Comparison of ENCODE assay signal across 10 cellular contexts in the genomic region with DNA sequence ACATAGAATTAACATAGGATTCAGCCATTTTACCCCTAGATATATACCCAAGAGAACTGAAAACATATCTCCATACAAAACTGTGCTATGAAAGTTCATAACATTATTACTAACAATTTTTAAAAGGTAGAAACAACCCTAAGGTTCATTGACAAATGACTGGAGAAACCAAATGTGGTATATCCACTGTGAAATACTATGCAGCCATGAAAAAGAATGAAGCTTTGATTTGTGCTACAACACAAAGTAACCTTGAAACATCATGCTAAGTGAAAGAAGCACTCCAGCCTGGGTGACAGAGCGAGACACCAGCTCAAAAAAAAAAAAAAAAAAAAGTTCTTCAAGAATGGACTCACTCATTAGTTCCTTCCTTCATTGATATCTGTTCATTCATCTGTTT. TPM values are rescaled to one million over a fixed set of nuclear protein-coding genes. Genes with fewer than 3 reads are reported as not detected.
"Had no signal": no experiment of that assay in that cellular context is flagged by ENCODE, and none has a peak within 500 bp of the region (broad histone marks: within the 10 kb centered on the region; RNA-seq: fewer than 3 reads in every experiment).

No MANE protein-coding gene starts in this region.

- H2AFZ ChIP-seq: GM23248 had no signal

- H3K36me3 ChIP-seq: HAP-1 had no signal

- ATAC-seq: HCT116 had no signal

- DNase-seq: GM23248, GOT3, H7, IMR-90 had no signal

- H3K9ac ChIP-seq: GM23248, KMS-11 had no signal

- H3K4me3 ChIP-seq: GM23248, HAP-1 had no signal

- FAIRE-seq: HTR-8/SVneo had no signal

- H3K9me3 ChIP-seq: HAP-1 had no signal

- H3K4me2 ChIP-seq: KMS-11 had no signal

- H3K27ac ChIP-seq: GM23248, KMS-11 had no signal

- H3K4me1 ChIP-seq: HAP-1 had no signal

RNA-seq across cellular contexts. Expression of a gene that starts 0.6 kb away (rescaled TPM):
- total RNA-seq: GM23248, H4, H7, HT-29, IMR-90 had no signal
- polyA plus RNA-seq: GM23248, IMR-90 had no signal

RNA-seq across cellular contexts. Expression of a gene that starts 24.2 kb away (rescaled TPM):
- total RNA-seq: GM23248, H4, H7, HT-29, IMR-90 had no signal
- polyA plus RNA-seq: GM23248, IMR-90 had no signal

RNA-seq across cellular contexts. Expression of a gene that starts 32.0 kb away (rescaled TPM):
- total RNA-seq: GM23248, H4, HT-29, IMR-90 had no signal
- polyA plus RNA-seq: GM23248, IMR-90 had no signal

RNA-seq across cellular contexts. Expression of a gene that starts 45.6 kb away (rescaled TPM):
- total RNA-seq: H7, IMR-90 had no signal
- polyA plus RNA-seq: IMR-90 had no signal
